8 cellular contexts compared by ENCODE assay signal in genomic region chr2:200812122-200813022, GRCh38. TPM values are rescaled to one million over a fixed set of nuclear protein-coding genes. Genes with fewer than 3 reads are reported as not detected.
DNase-seq lines count a peak whose midpoint lies in the region; ATAC-seq and TF ChIP-seq lines count a peak whose summit lies in the region.

No MANE protein-coding gene starts in this region.

- peak overlapping the region; percentile 96 for H3K27ac Mint-ChIP-seq in mesothelial cell of epicardium

- H3K9ac ChIP-seq in endocrine pancreas (ENCODE audit: control insufficient read depth, insufficient read depth, low read length), result peak overlapping the region; percentile 93

- H3K4me1 ChIP-seq in A673 (ENCODE audit: insufficient read depth, low read length, poor library complexity, severe bottlenecking), result peaks cover 29% of the 10 kb centered on the region
- H3K4me1 ChIP-seq in endocrine pancreas (ENCODE audit: control insufficient read depth, insufficient read depth, low read length), result no peaks in the 10 kb centered on the region

- H3K9me3 ChIP-seq in A673 (ENCODE audit: low read depth, low read length, poor library complexity, severe bottlenecking) (no peaks in the 10 kb centered on the region), endocrine pancreas (ENCODE audit: control insufficient read depth, low read length) (no peaks in the 10 kb centered on the region)

- H3K9me3 Mint-ChIP-seq in mesothelial cell of epicardium, result no peaks in the 10 kb centered on the region

- H3K4me1 Mint-ChIP-seq in mesothelial cell of epicardium, result peaks cover 25% of the 10 kb centered on the region

- ATAC-seq in GM18502 (IDR thresholded peaks at IDR 0.05; ENCODE audit: poor library complexity, unreplicated experiment), result peak; percentile 36
- peak; percentile 35 for ATAC-seq in HG02981 (IDR thresholded peaks at IDR 0.05; ENCODE audit: unreplicated experiment)

- POLR2A ChIA-PET in A673 (lab: Charles Lee; ENCODE audit: low non-redundant PET), result no interaction called here

- CTCF ChIA-PET in A673 (lab: Charles Lee), result no interaction called here

- BruUV-seq in A673 (replicated peaks; lab: Mats Ljungman, UMichigan), result no TSS peak

- H3K27me3 ChIP-seq in A673 (replicated peaks; ENCODE audit: insufficient read depth, low read depth, low read length, poor library complexity) (no peaks in the 10 kb centered on the region), endocrine pancreas (ENCODE audit: control insufficient read depth, insufficient read depth, low read length) (no peaks in the 10 kb centered on the region)

- H3K4me3 Mint-ChIP-seq in mesothelial cell of epicardium, result peak overlapping the region; percentile 92

- DNase-seq in A673 (ENCODE audit: low spot score), result peak; percentile 58
- DNase-seq in NCI-H460 (ENCODE audit: extremely low read depth, low read depth), result peak; percentile 67
- DNase-seq in activated CD8-positive, alpha-beta memory T cell treated with anti-CD3 and anti-CD28 coated beads for 4 hours (ENCODE audit: low read depth in 2 of 2), result peak; percentile 39 to 50
- peak; percentile 40 to 72 for DNase-seq in mesothelial cell of epicardium (ENCODE audit: low spot score in 2 of 2, unreplicated experiment in 2 of 2)
- DNase-seq in stimulated activated CD8-positive, alpha-beta memory T cell treated with anti-CD3 and anti-CD28 coated beads, Interleukin-2, amount 100 ng/mL, for 1 hour (ENCODE audit: low read depth in 2 of 2), result peak; percentile 33 to 34

- TF ChIP-seq CTCF in A673 (conservative IDR thresholded peaks at IDR 0.05; ENCODE audit: low read depth, low read length), result no peak; the same call in 1 of the 2 replicates
- TF ChIP-seq CTCF in mesothelial cell of epicardium (IDR thresholded peaks at IDR 0.05; ENCODE audit: unreplicated experiment), result peak; percentile 40

- no peaks in the 10 kb centered on the region for H3K27me3 Mint-ChIP-seq in mesothelial cell of epicardium (ENCODE audit: low read depth)

- peaks cover 28% of the 10 kb centered on the region for H3K36me3 Mint-ChIP-seq in mesothelial cell of epicardium

- intact Hi-C loops in A673 (cut with micrococcal nuclease; ENCODE audit: unreplicated experiment), result loop anchor here (5.0 to 10.0 kb wide), 2 partner anchors 302 to 855 kb away; partner anchors contain the start of genes CFLAR, MAIP1 and TYW5

- H3K27ac ChIP-seq in A673 (ENCODE audit: low read depth, low read length, poor library complexity, severe bottlenecking), result peak overlapping the region; percentile 99

- H3K4me3 ChIP-seq in A673 (ENCODE audit: low read depth, low read length, poor library complexity, severe bottlenecking), result peak overlapping the region; percentile 95
- peak overlapping the region; percentile 94 for H3K4me3 ChIP-seq in endocrine pancreas (ENCODE audit: control insufficient read depth, insufficient read depth, low read length)

- peaks cover 45% of the 10 kb centered on the region for H3K36me3 ChIP-seq in A673 (ENCODE audit: insufficient read depth, low read length, poor library complexity, severe bottlenecking)
- H3K36me3 ChIP-seq in endocrine pancreas (ENCODE audit: control insufficient read depth, insufficient read depth, low read length), result peaks cover 7% of the 10 kb centered on the region

RNA-seq across cellular contexts. Expression of gene BZW1, which starts 0.7 kb away (rescaled TPM):
- total RNA-seq in A673 (2021) (321 and 396 TPM in 2 replicates), mesothelial cell of epicardium (207 to 233 TPM (median 209 TPM) in 3 replicates)
- total RNA-seq in NCI-H460 (2014; rRNA removed; shearing (Covaris generic)), result 1,294 and 1,408 TPM in 2 replicates
- 219 and 338 TPM in 2 replicates for polyA plus RNA-seq in NCI-H460 (2014; cell fraction: nucleus; rRNA removed)

RNA-seq across cellular contexts. Expression of gene CLK1, which starts 52.1 kb away (rescaled TPM):
- 69.6 and 73.3 TPM in 2 replicates for total RNA-seq in A673 (2021)
- 85.3 and 90.7 TPM in 2 replicates for total RNA-seq in NCI-H460 (2014; rRNA removed; shearing (Covaris generic))
- 89.3 and 133 TPM in 2 replicates for polyA plus RNA-seq in NCI-H460 (2014; cell fraction: nucleus; rRNA removed)
- 101 to 118 TPM (median 106 TPM) in 3 replicates for total RNA-seq in mesothelial cell of epicardium

Comparison
In these comparisons a context has a peak if more than half of its experiments do, and no peak if none do; other contexts are left out.
1. Peak in every context shown above with its lines: DNase-seq, ATAC-seq, H3K4me3 ChIP-seq and H3K27ac ChIP-seq.